ENCODE assay signal across 1 cellular context in the genomic region with DNA sequence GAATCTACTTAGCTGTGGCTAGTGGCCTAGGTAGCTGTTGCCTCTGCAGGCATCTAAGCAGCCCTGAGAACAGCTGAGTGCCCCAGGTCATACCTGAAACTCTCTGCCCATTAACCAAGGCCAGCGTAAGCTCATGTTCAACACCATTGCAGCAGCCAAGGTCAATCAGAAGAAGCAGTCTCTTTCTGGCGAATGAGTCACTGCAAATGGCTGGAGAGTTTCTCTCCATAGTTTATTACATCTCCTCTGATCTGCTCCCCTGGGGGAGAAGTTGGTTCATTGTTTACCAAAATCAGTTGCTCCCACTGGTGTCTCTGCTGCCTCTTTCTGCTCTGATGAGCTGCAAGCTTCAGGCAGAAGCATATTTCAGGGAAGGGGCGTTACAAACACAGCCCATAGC.
TF ChIP-seq lines count a peak whose summit lies in the region.

No MANE protein-coding gene starts in this region.

TF ChIP-seq in HepG2, 621 proteins besides CTCF, POLR2A, EP300 and RAD21:
- TF ChIP-seq TBL1XR1 (IDR thresholded peaks at IDR 0.05; ENCODE audit: borderline replicate concordance, low read length, partially characterized antibody) (peak; percentile 67), SAP130 (CRISPR knock-in tag; IDR thresholded peaks at IDR 0.05; ENCODE audit: low read depth) (0 out of 2 replicates have a peak, but pooled peaks have one; percentile 11), MEIS2 (CRISPR knock-in tag; IDR thresholded peaks at IDR 0.05) (no peak), FOSL2 (CRISPR knock-in tag; IDR thresholded peaks at IDR 0.05) (peak; percentile 77), RARA (CRISPR knock-in tag; IDR thresholded peaks at IDR 0.05) (peak; percentile 60), BCL6 (CRISPR knock-in tag; IDR thresholded peaks at IDR 0.05) (0 out of 2 replicates have a peak, but pooled peaks have one; percentile 27)
- TF ChIP-seq, protein P1, sequence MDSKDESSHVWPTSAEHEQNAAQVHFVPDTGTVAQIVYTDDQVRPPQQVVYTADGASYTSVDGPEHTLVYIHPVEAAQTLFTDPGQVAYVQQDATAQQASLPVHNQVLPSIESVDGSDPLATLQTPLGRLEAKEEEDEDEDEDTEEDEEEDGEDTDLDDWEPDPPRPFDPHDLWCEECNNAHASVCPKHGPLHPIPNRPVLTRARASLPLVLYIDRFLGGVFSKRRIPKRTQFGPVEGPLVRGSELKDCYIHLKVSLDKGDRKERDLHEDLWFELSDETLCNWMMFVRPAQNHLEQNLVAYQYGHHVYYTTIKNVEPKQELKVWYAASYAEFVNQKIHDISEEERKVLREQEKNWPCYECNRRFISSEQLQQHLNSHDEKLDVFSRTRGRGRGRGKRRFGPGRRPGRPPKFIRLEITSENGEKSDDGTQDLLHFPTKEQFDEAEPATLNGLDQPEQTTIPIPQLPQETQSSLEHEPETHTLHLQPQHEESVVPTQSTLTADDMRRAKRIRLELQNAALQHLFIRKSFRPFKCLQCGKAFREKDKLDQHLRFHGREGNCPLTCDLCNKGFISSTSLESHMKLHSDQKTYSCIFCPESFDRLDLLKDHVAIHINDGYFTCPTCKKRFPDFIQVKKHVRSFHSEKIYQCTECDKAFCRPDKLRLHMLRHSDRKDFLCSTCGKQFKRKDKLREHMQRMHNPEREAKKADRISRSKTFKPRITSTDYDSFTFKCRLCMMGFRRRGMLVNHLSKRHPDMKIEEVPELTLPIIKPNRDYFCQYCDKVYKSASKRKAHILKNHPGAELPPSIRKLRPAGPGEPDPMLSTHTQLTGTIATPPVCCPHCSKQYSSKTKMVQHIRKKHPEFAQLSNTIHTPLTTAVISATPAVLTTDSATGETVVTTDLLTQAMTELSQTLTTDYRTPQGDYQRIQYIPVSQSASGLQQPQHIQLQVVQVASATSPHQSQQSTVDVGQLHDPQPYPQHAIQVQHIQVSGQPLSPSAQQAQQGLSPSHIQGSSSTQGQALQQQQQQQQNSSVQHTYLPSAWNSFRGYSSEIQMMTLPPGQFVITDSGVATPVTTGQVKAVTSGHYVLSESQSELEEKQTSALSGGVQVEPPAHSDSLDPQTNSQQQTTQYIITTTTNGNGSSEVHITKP (CRISPR knock-in tag; IDR thresholded peaks at IDR 0.05; ENCODE audit: low read depth), result 0 out of 2 replicates have a peak, but pooled peaks have one; percentile 26
- TF ChIP-seq, protein P2, sequence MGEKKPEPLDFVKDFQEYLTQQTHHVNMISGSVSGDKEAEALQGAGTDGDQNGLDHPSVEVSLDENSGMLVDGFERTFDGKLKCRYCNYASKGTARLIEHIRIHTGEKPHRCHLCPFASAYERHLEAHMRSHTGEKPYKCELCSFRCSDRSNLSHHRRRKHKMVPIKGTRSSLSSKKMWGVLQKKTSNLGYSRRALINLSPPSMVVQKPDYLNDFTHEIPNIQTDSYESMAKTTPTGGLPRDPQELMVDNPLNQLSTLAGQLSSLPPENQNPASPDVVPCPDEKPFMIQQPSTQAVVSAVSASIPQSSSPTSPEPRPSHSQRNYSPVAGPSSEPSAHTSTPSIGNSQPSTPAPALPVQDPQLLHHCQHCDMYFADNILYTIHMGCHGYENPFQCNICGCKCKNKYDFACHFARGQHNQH (CRISPR knock-in tag; IDR thresholded peaks at IDR 0.05), result no peak
- TF ChIP-seq, protein P3, sequence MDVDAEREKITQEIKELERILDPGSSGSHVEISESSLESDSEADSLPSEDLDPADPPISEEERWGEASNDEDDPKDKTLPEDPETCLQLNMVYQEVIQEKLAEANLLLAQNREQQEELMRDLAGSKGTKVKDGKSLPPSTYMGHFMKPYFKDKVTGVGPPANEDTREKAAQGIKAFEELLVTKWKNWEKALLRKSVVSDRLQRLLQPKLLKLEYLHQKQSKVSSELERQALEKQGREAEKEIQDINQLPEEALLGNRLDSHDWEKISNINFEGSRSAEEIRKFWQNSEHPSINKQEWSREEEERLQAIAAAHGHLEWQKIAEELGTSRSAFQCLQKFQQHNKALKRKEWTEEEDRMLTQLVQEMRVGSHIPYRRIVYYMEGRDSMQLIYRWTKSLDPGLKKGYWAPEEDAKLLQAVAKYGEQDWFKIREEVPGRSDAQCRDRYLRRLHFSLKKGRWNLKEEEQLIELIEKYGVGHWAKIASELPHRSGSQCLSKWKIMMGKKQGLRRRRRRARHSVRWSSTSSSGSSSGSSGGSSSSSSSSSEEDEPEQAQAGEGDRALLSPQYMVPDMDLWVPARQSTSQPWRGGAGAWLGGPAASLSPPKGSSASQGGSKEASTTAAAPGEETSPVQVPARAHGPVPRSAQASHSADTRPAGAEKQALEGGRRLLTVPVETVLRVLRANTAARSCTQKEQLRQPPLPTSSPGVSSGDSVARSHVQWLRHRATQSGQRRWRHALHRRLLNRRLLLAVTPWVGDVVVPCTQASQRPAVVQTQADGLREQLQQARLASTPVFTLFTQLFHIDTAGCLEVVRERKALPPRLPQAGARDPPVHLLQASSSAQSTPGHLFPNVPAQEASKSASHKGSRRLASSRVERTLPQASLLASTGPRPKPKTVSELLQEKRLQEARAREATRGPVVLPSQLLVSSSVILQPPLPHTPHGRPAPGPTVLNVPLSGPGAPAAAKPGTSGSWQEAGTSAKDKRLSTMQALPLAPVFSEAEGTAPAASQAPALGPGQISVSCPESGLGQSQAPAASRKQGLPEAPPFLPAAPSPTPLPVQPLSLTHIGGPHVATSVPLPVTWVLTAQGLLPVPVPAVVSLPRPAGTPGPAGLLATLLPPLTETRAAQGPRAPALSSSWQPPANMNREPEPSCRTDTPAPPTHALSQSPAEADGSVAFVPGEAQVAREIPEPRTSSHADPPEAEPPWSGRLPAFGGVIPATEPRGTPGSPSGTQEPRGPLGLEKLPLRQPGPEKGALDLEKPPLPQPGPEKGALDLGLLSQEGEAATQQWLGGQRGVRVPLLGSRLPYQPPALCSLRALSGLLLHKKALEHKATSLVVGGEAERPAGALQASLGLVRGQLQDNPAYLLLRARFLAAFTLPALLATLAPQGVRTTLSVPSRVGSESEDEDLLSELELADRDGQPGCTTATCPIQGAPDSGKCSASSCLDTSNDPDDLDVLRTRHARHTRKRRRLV (CRISPR knock-in tag; IDR thresholded peaks at IDR 0.05), result no peak
TF ChIP-seq in HepG2: peak in this region for 6.
